In genomic region chr1:114509596-114510234, GRCh38 we compare ENCODE assay signal across 8 cellular contexts. TPM values are rescaled to one million over a fixed set of nuclear protein-coding genes. Genes with fewer than 3 reads are reported as not detected.
A peak's percentile ranks its signal among the peaks of the same experiment; 100 is the strongest.
DNase-seq lines count a peak whose midpoint lies in the region; TF ChIP-seq lines count a peak whose summit lies in the region.

No MANE protein-coding gene starts in this region.

- H3K36me3 Mint-ChIP-seq in endodermal cell (ENCODE audit: low read depth): peaks cover 21% of the 10 kb centered on the region

- H3K9ac ChIP-seq in endodermal cell (ENCODE audit: extremely low read depth, low read length, poor library complexity, severe bottlenecking): peak overlapping the region; percentile 80

- peaks cover 43% of the 10 kb centered on the region for H4K20me1 ChIP-seq in osteoblast (ENCODE audit: insufficient read depth, low read length)

- peaks cover 22% of the 10 kb centered on the region for H3K36me3 ChIP-seq in endodermal cell (ENCODE audit: control insufficient read depth, insufficient read depth, low read length)
- H3K36me3 ChIP-seq in osteoblast (ENCODE audit: insufficient read depth, low read length): no peaks in the 10 kb centered on the region

- H3K4me1 Mint-ChIP-seq in endodermal cell: peaks cover 27% of the 10 kb centered on the region

- peaks cover 61% of the 10 kb centered on the region for H3K79me2 ChIP-seq in osteoblast (ENCODE audit: insufficient read depth, low read length)

- peak overlapping the region; percentile 91 for H3K4me3 Mint-ChIP-seq in endodermal cell

- H3K4me3 ChIP-seq in endodermal cell (ENCODE audit: low read length) (peak overlapping the region; percentile 91), osteoblast (ENCODE audit: insufficient read depth, low read length) (peak overlapping the region; percentile 98)

- 0 to 1% methylated on average over 8 of the region's 8 CpGs for WGBS in endodermal cell (ENCODE audit: insufficient coverage in 1 of 2, insufficient read length in 1 of 2), 2 experiments

- DNase-seq in ELR (ENCODE audit: low read depth) (peak; percentile 23), NCI-H82 treated with DMSO at 0.1 percent for 48 hours (lab: John Stamatoyannopoulos, UW; ENCODE audit: unreplicated experiment) (peak; percentile 2), endodermal cell (no peak), osteoblast (ENCODE audit: insufficient read length, low spot score, missing footprints) (no peak), HCEC 1CT (no peak), GF-D8 (lab: John Stamatoyannopoulos, UW) (no peak), NCI-H1417 treated with DMSO at 0.1 percent for 48 hours (lab: John Stamatoyannopoulos, UW) (no peak), ecto neural progenitor cell (ENCODE audit: low spot score) (no peak)

- TF ChIP-seq CTCF in endodermal cell (conservative IDR thresholded peaks at IDR 0.05): no peak
- TF ChIP-seq CTCF in osteoblast (IDR thresholded peaks at IDR 0.05; ENCODE audit: extremely low read depth, low read depth, low read length): no peak

- H3K4me2 ChIP-seq in osteoblast (ENCODE audit: insufficient read depth, low read length): peak overlapping the region; percentile 98

- H3K27ac ChIP-seq in endodermal cell (ENCODE audit: low read depth, low read length): no peak overlapping the region
- H3K27ac ChIP-seq in osteoblast (ENCODE audit: low read depth, low read length): peak overlapping the region; percentile 61

- H3K27me3 ChIP-seq in endodermal cell (ENCODE audit: control insufficient read depth, insufficient read depth, low read length, poor library complexity, severe bottlenecking): peaks cover 8% of the 10 kb centered on the region
- H3K27me3 ChIP-seq in osteoblast (ENCODE audit: insufficient read depth, low read length): peaks cover 6% of the 10 kb centered on the region

- H3K9me3 ChIP-seq in endodermal cell (ENCODE audit: control insufficient read depth, low read length) (no peaks in the 10 kb centered on the region), osteoblast (ENCODE audit: low read depth, low read length) (no peaks in the 10 kb centered on the region)

- H3K27ac Mint-ChIP-seq in endodermal cell: peak overlapping the region; percentile 63

- H3K27me3 Mint-ChIP-seq in endodermal cell (ENCODE audit: insufficient read depth): peaks cover 17% of the 10 kb centered on the region

- H3K4me1 ChIP-seq in endodermal cell (ENCODE audit: control insufficient read depth, insufficient read depth, low read length): no peaks in the 10 kb centered on the region
- peaks cover 19% of the 10 kb centered on the region for H3K4me1 ChIP-seq in osteoblast (ENCODE audit: insufficient read depth, low read length)

- peak overlapping the region; percentile 76 for H2AFZ ChIP-seq in osteoblast (ENCODE audit: low read length)

- H3K9me3 Mint-ChIP-seq in endodermal cell: no peaks in the 10 kb centered on the region

RNA-seq across cellular contexts. Expression of gene TRIM33, which starts 1.3 kb away (rescaled TPM):
- total RNA-seq in endodermal cell (10 to 100 TPM; 47.2 to 50.6 TPM), osteoblast (43.1 and 48.6 TPM in 2 replicates)
- polyA plus RNA-seq in endodermal cell (2013, experiment 1 of 2): 35.8 TPM
- 35.1 TPM for polyA plus RNA-seq in endodermal cell (2013, experiment 2 of 2)

Comparison
In these comparisons a context has a peak if more than half of its experiments do, and no peak if none do; other contexts are left out.
1. DNase-seq: peak in ELR (single experiment) and NCI-H82 treated with DMSO at 0.1 percent for 48 hours (single experiment); none in endodermal cell (single experiment), osteoblast (single experiment), HCEC 1CT (single experiment), GF-D8 (single experiment), NCI-H1417 treated with DMSO at 0.1 percent for 48 hours (single experiment) and ecto neural progenitor cell (single experiment).